In genomic region chr4:156892695-156893211, GRCh38 we compare ENCODE assay signal across 16 cellular contexts.
"Had no signal": no experiment of that assay in that cellular context is flagged by ENCODE, and none has a peak within 500 bp of the region (broad histone marks: within the 10 kb centered on the region; RNA-seq: fewer than 3 reads in every experiment).

No MANE protein-coding gene starts in this region.

- H3K9me3 ChIP-seq: gastrocnemius medialis, left lung, mucosa of descending colon had no signal

- H2AFZ ChIP-seq: parathyroid adenoma had no signal

- H3K27me3 ChIP-seq: gastrocnemius medialis, left lung had no signal

- H3K4me1 ChIP-seq: left lung had no signal

- H3K9ac ChIP-seq: parathyroid adenoma had no signal

- DNase-seq: activated B cell treated with CpG ODN at 0.5 μM for 24 hours; activated CD4-positive, alpha-beta T cell treated with anti-CD3 and anti-CD28 coated beads for 48 hours; activated CD8-positive, alpha-beta memory T cell treated with anti-CD3 and anti-CD28 coated beads, Interleukin-2, amount 50 U/mL, for 4 hours; activated CD8-positive, alpha-beta T cell treated with anti-CD3 and anti-CD28 coated beads, Interleukin-2, amount 10 ng/mL, durations not matched to agents 7 days and 5 days; activated gamma-delta T cell treated with Interleukin-2 at 50 U/mL for 16 hours; activated T-cell treated with anti-CD3 and anti-CD28 coated beads, Interleukin-2, amount 50 U/mL, for 48 hours; amygdala; cortex of kidney; effector memory CD4-positive, alpha-beta T cell; gastrocnemius medialis; islet precursor cell; left lung; mucosa of descending colon; naive thymus-derived CD4-positive, alpha-beta T cell had no signal

- ATAC-seq: activated CD8-positive, alpha-beta T cell treated with anti-CD3 and anti-CD28 coated beads, Interleukin-2, amount 10 ng/mL, durations not matched to agents 7 days and 5 days; gastrocnemius medialis; left lung; mucosa of descending colon; naive thymus-derived CD4-positive, alpha-beta T cell; stimulated activated effector memory CD8-positive, alpha-beta T cell treated with anti-CD3 and anti-CD28 coated beads, Interleukin-12 subunit alpha, Interleukin-12 subunit beta, amount 100 ng/mL, for 72 hours had no signal

- H3K4me3 ChIP-seq: gastrocnemius medialis, left lung, mucosa of descending colon had no signal

- H3K79me2 ChIP-seq: parathyroid adenoma had no signal

- H3K27ac ChIP-seq: gastrocnemius medialis, left lung, parathyroid adenoma had no signal

- H3K36me3 ChIP-seq: gastrocnemius medialis, left lung had no signal
